In genomic region chr16:14628806-14629611, GRCh38 we compare ENCODE assay signal across 8 cellular contexts. TPM values are rescaled to one million over a fixed set of nuclear protein-coding genes. Genes with fewer than 3 reads are reported as not detected.
A peak's percentile ranks its signal among the peaks of the same experiment; 100 is the strongest.
DNase-seq lines count a peak whose midpoint lies in the region; ATAC-seq, FAIRE-seq and TF ChIP-seq lines count a peak whose summit lies in the region.

No MANE protein-coding gene starts in this region.

- H3K9me3 Mint-ChIP-seq in activated T-helper 17 cell treated with anti-CD3 and anti-CD28 coated beads, Interleukin-2, amount 50 U/mL, for 72 hours = peaks cover 4% of the 10 kb centered on the region

- H3K36me3 Mint-ChIP-seq in activated T-helper 17 cell treated with anti-CD3 and anti-CD28 coated beads, Interleukin-2, amount 50 U/mL, for 72 hours (ENCODE audit: low read depth) = peaks cover 69% of the 10 kb centered on the region

- ATAC-seq in left ventricle myocardium superior = no peak
- no peak for ATAC-seq in activated T-helper 17 cell treated with anti-CD3 and anti-CD28 coated beads, Interleukin-2, amount 50 U/mL, for 72 hours (replicated peaks)

- H3K9me3 ChIP-seq in cardiac muscle cell (ENCODE audit: low read depth) (no peaks in the 10 kb centered on the region), kidney (ENCODE audit: control insufficient read depth in 1 of 2, low read length in 2 of 2) (no peaks in the 10 kb centered on the region)

- H3K9ac ChIP-seq in kidney (ENCODE audit: low read length in 2 of 2) = peak overlapping the region; percentile 85 to 88

- no peak for TF ChIP-seq CTCF in cardiac muscle cell (IDR thresholded peaks at IDR 0.05; ENCODE audit: low read depth, low read length)
- TF ChIP-seq CTCF in kidney (IDR thresholded peaks at IDR 0.05; ENCODE audit: borderline replicate concordance, extremely low read depth, insufficient read depth) = no peak

- H3K4me1 Mint-ChIP-seq in activated T-helper 17 cell treated with anti-CD3 and anti-CD28 coated beads, Interleukin-2, amount 50 U/mL, for 72 hours = peaks cover 15% of the 10 kb centered on the region

- peak overlapping the region; percentile 88 for H3K27ac Mint-ChIP-seq in activated T-helper 17 cell treated with anti-CD3 and anti-CD28 coated beads, Interleukin-2, amount 50 U/mL, for 72 hours

- peak overlapping the region; percentile 78 for H3K4me3 Mint-ChIP-seq in activated T-helper 17 cell treated with anti-CD3 and anti-CD28 coated beads, Interleukin-2, amount 50 U/mL, for 72 hours

- peaks cover 21% of the 10 kb centered on the region for H3K36me3 ChIP-seq in cardiac muscle cell
- H3K36me3 ChIP-seq in kidney (ENCODE audit: control insufficient read depth in 1 of 2, insufficient read depth in 2 of 2, low read length in 2 of 2) = peaks cover 8% of the 10 kb centered on the region in 2 donors

- H3K4me3 ChIP-seq in cardiac muscle cell (peak overlapping the region; percentile 72), kidney (ENCODE audit: low read length in 2 of 2) (peak overlapping the region; percentile 82 to 91)

- no peaks in the 10 kb centered on the region for H3K27me3 ChIP-seq in cardiac muscle cell

- H3K4me1 ChIP-seq in cardiac muscle cell (ENCODE audit: low read depth) = no peaks in the 10 kb centered on the region
- peaks cover 7 to 14% of the 10 kb centered on the region in 2 donors for H3K4me1 ChIP-seq in kidney (ENCODE audit: control insufficient read depth in 1 of 2, insufficient read depth in 1 of 2, low read depth in 1 of 2, low read length in 2 of 2)

- intact Hi-C loops in left ventricle myocardium superior (cut with micrococcal nuclease) (no loop called here), kidney (cut with DNase I) (no loop called here), head of caudate nucleus (cut with DNase I) (no loop called here)

- H3K27ac ChIP-seq in cardiac muscle cell = peak overlapping the region; percentile 96
- H3K27ac ChIP-seq in kidney (ENCODE audit: low read depth in 2 of 2, low read length in 2 of 2) = peak overlapping the region in 1 of 2 donors; percentile 85
- peak overlapping the region; percentile 2 for H3K27ac ChIP-seq in temporal lobe (ENCODE audit: low read depth, low read length)

- FAIRE-seq in kidney (lab: Jason Lieb, UNC) = no peak

- DNase-seq in cardiac muscle cell (ENCODE audit: low read depth in 1 of 2, low spot score in 1 of 2) (peak in 1 of 2 donors; percentile 8), left ventricle myocardium superior (no peak), kidney (no peak), head of caudate nucleus (no peak), NCI-H2196 (lab: John Stamatoyannopoulos, UW; ENCODE audit: unreplicated experiment) (no peak), 8988T (no peak)

- H3K27me3 Mint-ChIP-seq in activated T-helper 17 cell treated with anti-CD3 and anti-CD28 coated beads, Interleukin-2, amount 50 U/mL, for 72 hours = no peaks in the 10 kb centered on the region

RNA-seq across cellular contexts. Expression of gene PARN, which starts 1.1 kb away (rescaled TPM):
- total RNA-seq in cardiac muscle cell (22.4 TPM in 2 replicates), left ventricle myocardium superior (17.6 TPM), kidney (32.5 TPM), temporal lobe (18.7 TPM)
- polyA plus RNA-seq in cardiac muscle cell (36.3 and 42.0 TPM in 2 replicates), kidney (ENCODE audit: insufficient read depth, low read depth, low replicate concordance) (17.3 TPM)
- total RNA-seq in activated T-helper 17 cell treated with anti-CD3 and anti-CD28 coated beads, Interleukin-2, amount 50 U/mL, for 72 hours = 10 to 100 TPM; 28.0 to 46.3 TPM

RNA-seq across cellular contexts. Expression of gene BFAR, which starts 3.7 kb away (rescaled TPM):
- total RNA-seq in cardiac muscle cell (34.4 and 38.4 TPM in 2 replicates), left ventricle myocardium superior (36.3 TPM), kidney (53.7 TPM), temporal lobe (59.5 TPM)
- polyA plus RNA-seq in cardiac muscle cell (34.6 and 37.4 TPM in 2 replicates), kidney (ENCODE audit: insufficient read depth, low read depth, low replicate concordance) (35.3 TPM)
- total RNA-seq in activated T-helper 17 cell treated with anti-CD3 and anti-CD28 coated beads, Interleukin-2, amount 50 U/mL, for 72 hours = 10 to 100 TPM; 41.4 to 62.2 TPM
